ENCODE assay signal across 23 cellular contexts in the genomic region with DNA sequence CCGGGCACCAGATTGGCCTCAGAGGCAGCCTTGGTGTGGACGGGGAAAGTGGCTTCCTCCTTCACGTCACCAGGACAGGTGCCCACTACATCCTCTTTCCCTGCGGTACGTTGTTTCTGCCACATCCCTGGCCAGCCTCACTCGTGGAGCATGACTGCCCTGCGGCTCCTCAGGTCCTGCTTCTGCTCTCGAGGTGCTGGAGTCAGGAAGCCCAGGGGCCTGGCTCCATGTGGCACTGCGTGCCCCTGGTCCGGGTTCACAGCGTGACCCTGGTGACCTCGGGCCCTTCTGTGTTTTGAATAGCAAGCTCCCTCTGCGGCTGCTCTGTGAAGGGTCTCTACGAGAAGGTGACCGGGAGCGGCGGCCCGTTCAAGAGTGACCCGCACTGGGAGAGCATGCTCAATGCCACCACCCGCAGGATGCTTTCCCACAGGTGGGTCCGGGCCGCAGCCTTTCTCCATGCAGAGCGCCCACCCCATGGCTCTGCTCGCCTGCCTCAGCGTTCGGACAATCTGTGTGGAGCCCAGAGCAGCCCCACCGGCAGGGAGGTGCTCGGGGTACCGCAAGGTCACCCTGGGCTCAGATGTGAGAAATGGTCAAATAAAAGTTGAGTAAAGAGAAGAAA. TPM values are rescaled to one million over a fixed set of nuclear protein-coding genes. Genes with fewer than 3 reads are reported as not detected.
"Had no signal": no experiment of that assay in that cellular context is flagged by ENCODE, and none has a peak within 500 bp of the region (broad histone marks: within the 10 kb centered on the region; RNA-seq: fewer than 3 reads in every experiment).

No MANE protein-coding gene starts in this region.

- H3K27ac ChIP-seq: lower lobe of right lung, neural progenitor cell, psoas muscle, spleen had no signal

- H3K9me3 ChIP-seq: lower lobe of right lung, psoas muscle, spleen had no signal

- H3K4me3 ChIP-seq: dorsolateral prefrontal cortex, lower lobe of right lung, neural progenitor cell, psoas muscle, spleen had no signal

- H3K27ac Mint-ChIP-seq: memory B cell, mesothelial cell of epicardium, natural killer cell, neural progenitor cell, type B pancreatic cell had no signal

- H3K27me3 Mint-ChIP-seq: memory B cell, type B pancreatic cell had no signal

- H3K9me3 Mint-ChIP-seq: memory B cell, mesothelial cell of epicardium, natural killer cell, neural progenitor cell, type B pancreatic cell had no signal

- H3K27me3 ChIP-seq: dorsolateral prefrontal cortex, neural progenitor cell, spleen had no signal

- H3K36me3 Mint-ChIP-seq: natural killer cell had no signal

- H3K4me1 Mint-ChIP-seq: mesothelial cell of epicardium, neural progenitor cell had no signal

- H3K4me3 Mint-ChIP-seq: memory B cell, mesothelial cell of epicardium, natural killer cell, neural progenitor cell, type B pancreatic cell had no signal

- H3K36me3 ChIP-seq: neural progenitor cell had no signal

- DNase-seq: cortex of kidney; effector CD8-positive, alpha-beta T cell; foreskin melanocyte; head of caudate nucleus; hippocampal formation; kidney glomerular epithelial cell; lower lobe of right lung; natural killer cell; occipital lobe; psoas muscle; retina; spleen; stimulated activated CD4-positive, alpha-beta T cell treated with anti-CD3 and anti-CD28 coated beads, Interleukin-15, amount 100 ng/mL, for 24 hours; stimulated activated CD4-positive, alpha-beta T cell treated with anti-CD3 and anti-CD28 coated beads, Interleukin-1b, Interleukin-23, amount 100 ng/mL, for 48 hours; stimulated activated CD4-positive, alpha-beta T cell treated with anti-CD3 and anti-CD28 coated beads, Interleukin-4, amount 100 ng/mL, for 24 hours; stimulated activated naive CD4-positive, alpha-beta T cell treated with Interleukin-2 at 50 U/mL for 16 hours had no signal

- H3K4me1 ChIP-seq: lower lobe of right lung, neural progenitor cell, psoas muscle had no signal

- ATAC-seq: left lobe of liver, lower lobe of right lung, natural killer cell, psoas muscle, sciatic nerve had no signal

RNA-seq across cellular contexts. Expression of a gene that starts 18.2 kb away (rescaled TPM):
- total RNA-seq: lower lobe of right lung, spleen had no signal

RNA-seq across cellular contexts. Expression of a gene that starts 20.7 kb away (rescaled TPM):
- total RNA-seq: lower lobe of right lung, natural killer cell had no signal
